22 cellular contexts compared by ENCODE assay signal in the genomic region with DNA sequence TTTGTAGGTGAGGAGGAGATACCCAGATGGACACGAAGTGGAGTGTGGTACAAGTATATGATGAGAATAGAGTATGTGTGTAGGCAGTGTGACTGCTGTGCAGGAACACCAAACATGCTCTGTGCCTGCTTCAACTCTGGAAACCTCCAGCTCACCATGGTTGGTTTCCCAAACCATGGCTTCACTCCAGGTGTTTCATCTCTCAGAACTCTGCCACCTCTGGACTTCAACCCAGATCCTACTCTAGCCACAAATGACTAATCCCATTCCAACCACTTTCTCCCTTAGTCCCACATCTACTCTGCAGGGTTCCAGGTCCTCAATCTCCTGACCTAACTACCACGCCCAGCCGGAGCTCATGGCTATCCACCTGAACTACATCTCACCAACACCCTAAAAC.
DNase-seq lines count a peak whose midpoint lies in the region; FAIRE-seq and TF ChIP-seq lines count a peak whose summit lies in the region.
"Had no signal": no experiment of that assay in that cellular context is flagged by ENCODE, and none has a peak within 500 bp of the region (broad histone marks: within the 10 kb centered on the region; RNA-seq: fewer than 3 reads in every experiment).

No MANE protein-coding gene starts in this region.

- H3K4me1 Mint-ChIP-seq in activated naive CD8-positive, alpha-beta T cell (ENCODE audit: low read depth): peaks cover 4% of the 10 kb centered on the region
- H3K4me1 Mint-ChIP-seq in activated naive CD8-positive, alpha-beta T cell treated with anti-CD3 and anti-CD28 coated beads for 36 hours: no peaks in the 10 kb centered on the region
- peaks cover 11% of the 10 kb centered on the region for H3K4me1 Mint-ChIP-seq in endodermal cell

- WGBS in small intestine, 3 donors: 95 to 97% (median 95%) methylated on average over 3 of the region's 3 CpGs
- WGBS in endodermal cell (ENCODE audit: insufficient coverage in 1 of 2, insufficient read length in 1 of 2), 2 experiments: 96% methylated on average over 3 of the region's 3 CpGs; no CpG with 5 or more reads in 1 of the 2 experiments

- no peak for DNase-seq in activated naive CD8-positive, alpha-beta T cell treated with anti-CD3 and anti-CD28 coated beads for 36 hours
- peak; percentile 29 for DNase-seq in RPMI7951 (ENCODE audit: low read depth)
- peak; percentile 34 for DNase-seq in fibroblast of mammary gland (ENCODE audit: low read depth)
- DNase-seq in small intestine: peak; percentile 46
- no peak for DNase-seq in endodermal cell
- no peak for DNase-seq in glomerular visceral epithelial cell (ENCODE audit: extremely low spot score)
- DNase-seq in uterus: no peak
- DNase-seq: BE2C; CD4-positive, CD25-positive, alpha-beta regulatory T cell; COR-L47; DMS153; GDM1; NCI-H1105; NCI-H2081; NCI-H82; PC-3; SIG-M5 had no signal

- H3K27ac ChIP-seq in small intestine (ENCODE audit: low read depth in 1 of 2, low read length in 1 of 2) (no peak overlapping the region), endodermal cell (ENCODE audit: low read depth, low read length) (no peak overlapping the region), uterus (no peak overlapping the region)
- H3K27ac ChIP-seq: 22Rv1, HL-60, RWPE1 had no signal

- no peak for FAIRE-seq in small intestine (lab: Jason Lieb, UNC)

- H3K36me3 ChIP-seq in small intestine (ENCODE audit: control insufficient read depth in 2 of 2, insufficient read depth in 2 of 2, low read length in 2 of 2) (peaks cover under 1 to 5% of the 10 kb centered on the region in 2 donors), endodermal cell (ENCODE audit: control insufficient read depth, insufficient read depth, low read length) (peaks cover 34% of the 10 kb centered on the region), uterus (no peaks in the 10 kb centered on the region)
- H3K36me3 ChIP-seq: BE2C, HAP-1 had no signal

- peaks cover 5% of the 10 kb centered on the region for H3K36me3 Mint-ChIP-seq in activated naive CD8-positive, alpha-beta T cell
- peaks cover 8% of the 10 kb centered on the region for H3K36me3 Mint-ChIP-seq in activated naive CD8-positive, alpha-beta T cell treated with anti-CD3 and anti-CD28 coated beads for 36 hours
- H3K36me3 Mint-ChIP-seq in endodermal cell (ENCODE audit: low read depth): peaks cover 27% of the 10 kb centered on the region

- peak overlapping the region; percentile 12 for H3K27ac Mint-ChIP-seq in activated naive CD8-positive, alpha-beta T cell
- no peak overlapping the region for H3K27ac Mint-ChIP-seq in activated naive CD8-positive, alpha-beta T cell treated with anti-CD3 and anti-CD28 coated beads for 36 hours
- H3K27ac Mint-ChIP-seq in endodermal cell: no peak overlapping the region

- H3K9ac ChIP-seq in endodermal cell (ENCODE audit: extremely low read depth, low read length, poor library complexity, severe bottlenecking): no peak overlapping the region

- TF ChIP-seq POLR2A in uterus (IDR thresholded peaks at IDR 0.05): no peak

- no peak overlapping the region for H3K4me3 Mint-ChIP-seq in activated naive CD8-positive, alpha-beta T cell
- H3K4me3 Mint-ChIP-seq in activated naive CD8-positive, alpha-beta T cell treated with anti-CD3 and anti-CD28 coated beads for 36 hours: no peak overlapping the region
- no peak overlapping the region for H3K4me3 Mint-ChIP-seq in endodermal cell
- H3K4me3 Mint-ChIP-seq: CD4-positive, CD25-positive, alpha-beta regulatory T cell had no signal

- intact Hi-C loops in uterus (cut with DNase I; ENCODE audit: low total_unique reads): no loop called here

- no peaks in the 10 kb centered on the region for H3K4me1 ChIP-seq in small intestine (ENCODE audit: control insufficient read depth in 2 of 2, insufficient read depth in 1 of 2, low read depth in 1 of 2, low read length in 1 of 2)
- H3K4me1 ChIP-seq in endodermal cell (ENCODE audit: control insufficient read depth, insufficient read depth, low read length): no peaks in the 10 kb centered on the region
- H3K4me1 ChIP-seq in uterus: no peaks in the 10 kb centered on the region
- H3K4me1 ChIP-seq: BE2C, HAP-1 had no signal

- TF ChIP-seq CTCF in fibroblast of mammary gland (conservative IDR thresholded peaks at IDR 0.05; ENCODE audit: control insufficient read depth, insufficient read depth, low read depth, low read length) (no peak), endodermal cell (conservative IDR thresholded peaks at IDR 0.05) (no peak), uterus (IDR thresholded peaks at IDR 0.05) (no peak)

- no peaks in the 10 kb centered on the region for H3K27me3 ChIP-seq in small intestine (ENCODE audit: control insufficient read depth in 2 of 2, insufficient read depth in 2 of 2, low read length in 2 of 2)
- no peaks in the 10 kb centered on the region for H3K27me3 ChIP-seq in endodermal cell (ENCODE audit: control insufficient read depth, insufficient read depth, low read length, poor library complexity, severe bottlenecking)
- no peaks in the 10 kb centered on the region for H3K27me3 ChIP-seq in uterus
- H3K27me3 ChIP-seq: BE2C had no signal

- no peaks in the 10 kb centered on the region for H3K27me3 Mint-ChIP-seq in activated naive CD8-positive, alpha-beta T cell
- H3K27me3 Mint-ChIP-seq in activated naive CD8-positive, alpha-beta T cell treated with anti-CD3 and anti-CD28 coated beads for 36 hours: no peaks in the 10 kb centered on the region
- no peaks in the 10 kb centered on the region for H3K27me3 Mint-ChIP-seq in endodermal cell (ENCODE audit: insufficient read depth)
- H3K27me3 Mint-ChIP-seq: CD4-positive, CD25-positive, alpha-beta regulatory T cell had no signal

- no peaks in the 10 kb centered on the region for H3K9me3 Mint-ChIP-seq in activated naive CD8-positive, alpha-beta T cell (ENCODE audit: low read depth)
- H3K9me3 Mint-ChIP-seq in activated naive CD8-positive, alpha-beta T cell treated with anti-CD3 and anti-CD28 coated beads for 36 hours: no peaks in the 10 kb centered on the region
- H3K9me3 Mint-ChIP-seq in endodermal cell: no peaks in the 10 kb centered on the region

- H3K4me3 ChIP-seq in fibroblast of mammary gland (ENCODE audit: control insufficient read depth, low read depth, low read length): no peak overlapping the region
- no peak overlapping the region for H3K4me3 ChIP-seq in small intestine (ENCODE audit: low read depth in 1 of 2, low read length in 2 of 2)
- no peak overlapping the region for H3K4me3 ChIP-seq in endodermal cell (ENCODE audit: low read length)
- no peak overlapping the region for H3K4me3 ChIP-seq in uterus
- H3K4me3 ChIP-seq: HAP-1 had no signal

- H3K9me3 ChIP-seq in small intestine (ENCODE audit: control insufficient read depth, low read depth) (no peaks in the 10 kb centered on the region), endodermal cell (ENCODE audit: control insufficient read depth, low read length) (no peaks in the 10 kb centered on the region), uterus (no peaks in the 10 kb centered on the region)
- H3K9me3 ChIP-seq: BE2C, HAP-1 had no signal

Comparison
In these comparisons a context has a peak if more than half of its experiments do, and no peak if none do; other contexts are left out.
1. DNase-seq: peak in RPMI7951 (single experiment), fibroblast of mammary gland (single experiment) and small intestine (single experiment); none in activated naive CD8-positive, alpha-beta T cell treated with anti-CD3 and anti-CD28 coated beads for 36 hours (single experiment), endodermal cell (single experiment), glomerular visceral epithelial cell (single experiment) and uterus (0 of 2).